8 cellular contexts compared by ENCODE assay signal in the genomic region with DNA sequence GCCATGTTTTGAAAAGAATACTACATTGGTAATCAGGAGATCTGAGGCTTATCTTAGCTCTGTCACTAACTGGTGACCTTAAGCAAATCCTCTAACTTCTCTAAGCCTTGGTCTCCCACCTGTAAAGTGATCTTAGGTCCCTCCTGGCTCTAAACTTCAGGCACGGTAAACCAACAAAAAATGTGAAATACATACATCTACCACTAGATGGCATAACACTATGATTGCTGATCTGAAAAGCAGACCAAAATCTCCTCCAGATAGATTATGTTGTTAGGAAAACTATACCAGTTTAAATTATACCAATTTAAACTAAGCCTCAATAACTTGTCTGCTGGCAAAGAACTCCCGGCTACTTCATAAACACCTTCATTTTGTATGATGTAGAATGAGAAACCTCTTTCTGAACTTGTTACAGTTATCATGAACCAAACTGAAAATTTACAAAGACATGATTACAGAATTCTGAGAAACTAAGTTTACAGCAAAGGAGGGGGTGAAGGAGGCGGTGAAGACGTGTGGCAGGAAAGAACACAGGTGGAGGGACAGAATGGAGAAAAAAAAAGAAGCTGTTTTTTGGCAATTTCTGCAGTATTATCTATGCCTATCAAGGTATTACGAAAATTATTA.
A peak's percentile ranks its signal among the peaks of the same experiment; 100 is the strongest.
DNase-seq lines count a peak whose midpoint lies in the region; ATAC-seq and TF ChIP-seq lines count a peak whose summit lies in the region.

No MANE protein-coding gene starts in this region.

- H3K4me1 ChIP-seq in left ventricle myocardium inferior = peaks cover 34% of the 10 kb centered on the region
- H3K4me1 ChIP-seq in sigmoid colon = peaks cover 0 to 7% (median 2%) of the 10 kb centered on the region in 4 donors

- no peak overlapping the region for H3K27ac Mint-ChIP-seq in activated T-helper 17 cell treated with anti-CD3 and anti-CD28 coated beads, Interleukin-2, amount 50 U/mL, for 72 hours

- H3K36me3 ChIP-seq in BJ (ENCODE audit: control insufficient read depth, insufficient read depth, low read length) (no peaks in the 10 kb centered on the region), left ventricle myocardium inferior (no peaks in the 10 kb centered on the region), sigmoid colon (no peaks in the 10 kb centered on the region)

- TF ChIP-seq EP300 in sigmoid colon (IDR thresholded peaks at IDR 0.05) = no peak

- DNase-seq in BJ (ENCODE audit: low read depth) (no peak), NCI-H2081 treated with DMSO at 0.1 percent for 48 hours (lab: John Stamatoyannopoulos, UW) (peak; percentile 24), left ventricle myocardium inferior (no peak), sigmoid colon (no peak)
- DNase-seq in activated T-cell treated with anti-CD3 and anti-CD28 coated beads, Interleukin-2, amount 50 U/mL, for 48 hours = no peak

- CTCF ChIA-PET in BJ (lab: Yijun Ruan, JAX) = interaction anchor here (0.6 to 2.7 kb wide), 22 partner anchors 10 to 448 kb away, joined by 3 to 18 read pairs (median 4); a partner anchor contains a TSS

- no peaks in the 10 kb centered on the region for H3K27me3 Mint-ChIP-seq in activated T-helper 17 cell treated with anti-CD3 and anti-CD28 coated beads, Interleukin-2, amount 50 U/mL, for 72 hours

- peak; percentile 66 for ATAC-seq in GM19467 (IDR thresholded peaks at IDR 0.05; ENCODE audit: unreplicated experiment)
- peak; percentile 78 for ATAC-seq in activated T-helper 17 cell treated with anti-CD3 and anti-CD28 coated beads, Interleukin-2, amount 50 U/mL, for 72 hours (replicated peaks)
- ATAC-seq in GM21447 (IDR thresholded peaks at IDR 0.05; ENCODE audit: unreplicated experiment) = no peak

- H3K27ac ChIP-seq in left ventricle myocardium inferior (replicated peaks) (no peak overlapping the region), sigmoid colon (peak overlapping the region in 1 of 4 donors; percentile 30)

- TF ChIP-seq CTCF in BJ (IDR thresholded peaks at IDR 0.05; ENCODE audit: insufficient read depth, low read depth, low read length) = peak; percentile 66
- peak; percentile 78 for TF ChIP-seq CTCF in left ventricle myocardium inferior (IDR thresholded peaks at IDR 0.05; ENCODE audit: borderline replicate concordance)
- TF ChIP-seq CTCF in sigmoid colon (IDR thresholded peaks at IDR 0.05) = peak; percentile 50 to 76 (median 72)

- H3K4me1 Mint-ChIP-seq in activated T-helper 17 cell treated with anti-CD3 and anti-CD28 coated beads, Interleukin-2, amount 50 U/mL, for 72 hours = no peaks in the 10 kb centered on the region

- H3K9me3 Mint-ChIP-seq in activated T-helper 17 cell treated with anti-CD3 and anti-CD28 coated beads, Interleukin-2, amount 50 U/mL, for 72 hours = peaks cover 3% of the 10 kb centered on the region

- no peak for TF ChIP-seq POLR2A in sigmoid colon (IDR thresholded peaks at IDR 0.05)

- no peaks in the 10 kb centered on the region for H3K36me3 Mint-ChIP-seq in activated T-helper 17 cell treated with anti-CD3 and anti-CD28 coated beads, Interleukin-2, amount 50 U/mL, for 72 hours (ENCODE audit: low read depth)

- H3K9me3 ChIP-seq in left ventricle myocardium inferior (replicated peaks) (peaks cover 16% of the 10 kb centered on the region), sigmoid colon (no peaks in the 10 kb centered on the region)

- H3K27me3 ChIP-seq in BJ (ENCODE audit: control insufficient read depth, insufficient read depth, low read length) (no peaks in the 10 kb centered on the region), left ventricle myocardium inferior (ENCODE audit: low read depth) (no peaks in the 10 kb centered on the region), sigmoid colon (no peaks in the 10 kb centered on the region)

- 27 to 38% methylated on average over 5 of the region's 5 CpGs for WGBS in sigmoid colon, 2 donors

- H3K4me3 Mint-ChIP-seq in activated T-helper 17 cell treated with anti-CD3 and anti-CD28 coated beads, Interleukin-2, amount 50 U/mL, for 72 hours = no peak overlapping the region

- POLR2A ChIA-PET in BJ (lab: Charles Lee) = interaction anchor here (1.3 kb wide), 1 partner anchor 101 kb away, joined by 4 read pairs; no protein-coding TSS in a partner anchor

- intact Hi-C loops in left ventricle myocardium inferior (cut with micrococcal nuclease) = loop anchor here (5.0 kb wide), 1 partner anchor 99 kb away; a partner anchor contains a TSS
- intact Hi-C loops in sigmoid colon (cut with DNase I) = loop anchor here (1.0 to 10.0 kb wide), 2 partner anchors 97 to 453 kb away; a partner anchor contains a TSS

- H3K4me3 ChIP-seq in BJ (ENCODE audit: low read depth, low read length) (no peak overlapping the region), left ventricle myocardium inferior (no peak overlapping the region), sigmoid colon (no peak overlapping the region)
